29 cellular contexts compared by ENCODE assay signal in the genomic region with DNA sequence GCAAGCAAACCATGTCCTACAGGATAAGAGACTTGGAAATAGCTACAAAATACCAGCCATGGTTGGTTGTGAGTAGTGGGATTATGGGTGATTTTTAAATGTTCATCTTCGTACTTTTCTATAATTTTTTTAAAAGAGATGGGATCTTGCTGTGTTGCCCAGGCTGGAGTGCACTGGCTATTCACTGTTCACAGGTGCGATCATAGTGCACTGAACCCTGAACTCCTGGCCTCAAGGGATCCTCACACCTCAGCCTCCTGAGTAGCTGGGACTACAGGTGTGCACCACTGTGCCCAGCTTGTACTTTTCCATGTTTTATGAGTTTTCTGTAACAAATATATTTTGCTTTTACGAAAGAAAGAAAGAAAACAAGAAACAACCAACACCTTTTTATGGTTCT.
"Had no signal": no experiment of that assay in that cellular context is flagged by ENCODE, and none has a peak within 500 bp of the region (broad histone marks: within the 10 kb centered on the region; RNA-seq: fewer than 3 reads in every experiment).

No MANE protein-coding gene starts in this region.

- FAIRE-seq: islet of Langerhans, kidney had no signal

- H3K4me2 ChIP-seq: neural progenitor cell had no signal

- H3K36me3 Mint-ChIP-seq: immature natural killer cell; mesothelial cell of epicardium; naive B cell; natural killer cell; neural progenitor cell; stimulated activated effector memory CD8-positive, alpha-beta T cell treated with anti-CD3 and anti-CD28 coated beads, Interleukin-12 subunit alpha, Interleukin-12 subunit beta, amount 100 ng/mL, for 72 hours had no signal

- H3K4me1 ChIP-seq: left lung, lower lobe of right lung, right atrium auricular region, suprapubic skin, vagina had no signal

- H3K36me3 ChIP-seq: left lung, lower lobe of right lung, neural progenitor cell, neutrophil, ovary, right atrium auricular region, suprapubic skin, thoracic aorta, tibial artery, vagina had no signal

- H3K4me3 Mint-ChIP-seq: immature natural killer cell; mesothelial cell of epicardium; naive B cell; natural killer cell; nephron progenitor cell; neural progenitor cell; stimulated activated effector memory CD8-positive, alpha-beta T cell treated with anti-CD3 and anti-CD28 coated beads, Interleukin-12 subunit alpha, Interleukin-12 subunit beta, amount 100 ng/mL, for 72 hours; stimulated activated naive CD8-positive, alpha-beta T cell treated with anti-CD3 and anti-CD28 coated beads, Interleukin-15, Interleukin-2, amounts not matched to agents 100 ng/mL and 50 ng/mL, for 24 hours had no signal

- ATAC-seq: left colon; left lung; lower lobe of right lung; natural killer cell; sciatic nerve; stimulated activated effector memory CD8-positive, alpha-beta T cell treated with anti-CD3 and anti-CD28 coated beads, Interleukin-12 subunit alpha, Interleukin-12 subunit beta, amount 100 ng/mL, for 72 hours had no signal

- H3K27ac ChIP-seq: left lung, lower lobe of right lung, neural progenitor cell, neutrophil, ovary, right atrium auricular region, skin epidermis, suprapubic skin, thoracic aorta, tibial artery, vagina had no signal

- H3K9me3 ChIP-seq: left lung, lower lobe of right lung, neutrophil, ovary, right atrium auricular region, suprapubic skin, thoracic aorta, tibial artery, vagina had no signal

- H3K4me3 ChIP-seq: left lung, lower lobe of right lung, neural progenitor cell, ovary, right atrium auricular region, skin epidermis, suprapubic skin, thoracic aorta, tibial artery, vagina had no signal

- H3K27me3 ChIP-seq: left lung, ovary, right atrium auricular region, tibial artery, vagina had no signal

- H3K9me3 Mint-ChIP-seq: immature natural killer cell; mesothelial cell of epicardium; naive B cell; natural killer cell; nephron progenitor cell; neural progenitor cell; stimulated activated effector memory CD8-positive, alpha-beta T cell treated with anti-CD3 and anti-CD28 coated beads, Interleukin-12 subunit alpha, Interleukin-12 subunit beta, amount 100 ng/mL, for 72 hours; stimulated activated naive CD8-positive, alpha-beta T cell treated with anti-CD3 and anti-CD28 coated beads, Interleukin-15, Interleukin-2, amounts not matched to agents 100 ng/mL and 50 ng/mL, for 24 hours had no signal

- H3K4me1 Mint-ChIP-seq: immature natural killer cell, naive B cell, natural killer cell had no signal

- DNase-seq: hypothalamus; immature natural killer cell; kidney; left colon; left lung; lower lobe of right lung; mammary epithelial cell; mesenchymal stem cell; naive B cell; natural killer cell; nephron progenitor cell; occipital lobe; ovary; stimulated activated CD4-positive, alpha-beta T cell treated with anti-CD3 and anti-CD28 coated beads, Interleukin-4, amount 100 ng/mL, for 24 hours; stimulated activated naive CD4-positive, alpha-beta T cell had no signal

- H3K27ac Mint-ChIP-seq: immature natural killer cell; mesothelial cell of epicardium; naive B cell; natural killer cell; nephron progenitor cell; neural progenitor cell; progenitor cell of endocrine pancreas; stimulated activated effector memory CD8-positive, alpha-beta T cell treated with anti-CD3 and anti-CD28 coated beads, Interleukin-12 subunit alpha, Interleukin-12 subunit beta, amount 100 ng/mL, for 72 hours; stimulated activated naive CD8-positive, alpha-beta T cell treated with anti-CD3 and anti-CD28 coated beads, Interleukin-15, Interleukin-2, amounts not matched to agents 100 ng/mL and 50 ng/mL, for 24 hours had no signal

- H3K9ac ChIP-seq: neural progenitor cell had no signal
